10 cellular contexts compared by ENCODE assay signal in the genomic region with DNA sequence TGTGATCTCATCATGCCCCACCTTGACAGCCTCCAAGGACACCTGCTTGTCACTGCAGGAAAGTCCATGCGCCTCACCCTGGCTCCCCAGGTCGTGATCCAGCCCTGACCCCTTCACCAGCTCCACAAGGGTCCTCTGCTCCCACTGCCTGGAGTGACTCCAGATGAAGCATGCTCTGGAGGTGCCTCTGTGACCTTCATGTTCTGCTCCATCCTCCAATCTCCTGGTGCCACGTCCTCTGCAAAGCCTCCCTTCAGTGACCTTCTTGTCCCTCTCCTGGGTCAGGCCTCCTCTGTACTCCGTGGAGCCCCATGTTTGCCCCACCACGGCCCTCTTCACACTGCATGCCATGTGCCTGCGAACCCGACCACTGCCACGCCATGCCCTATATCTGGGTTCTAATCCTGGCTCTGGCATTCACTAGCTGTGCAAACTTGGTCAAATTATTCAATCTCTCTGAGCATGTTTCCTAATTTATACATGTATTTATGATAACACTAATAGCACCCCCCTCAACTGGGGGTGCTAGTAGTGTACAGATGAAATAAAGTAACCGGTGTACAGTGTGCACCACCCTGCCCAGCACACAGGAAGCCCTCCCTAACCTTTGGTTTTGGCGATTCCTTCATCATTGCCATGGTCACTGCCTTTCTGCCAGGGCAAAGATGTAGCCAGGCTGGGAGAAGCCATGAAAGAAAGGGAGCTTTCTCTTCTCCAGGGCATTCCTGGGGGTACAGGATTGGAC.
A peak's percentile ranks its signal among the peaks of the same experiment; 100 is the strongest.
DNase-seq lines count a peak whose midpoint lies in the region; ATAC-seq, FAIRE-seq and TF ChIP-seq lines count a peak whose summit lies in the region.
"Had no signal": no experiment of that assay in that cellular context is flagged by ENCODE, and none has a peak within 500 bp of the region (broad histone marks: within the 10 kb centered on the region; RNA-seq: fewer than 3 reads in every experiment).

No MANE protein-coding gene starts in this region.

- FAIRE-seq in endothelial cell of umbilical vein (lab: Jason Lieb, UNC) = no peak

- H3K4me3 Mint-ChIP-seq in activated T-cell treated with anti-CD3 and anti-CD28 coated beads, Interleukin-2, amount 50 U/mL, for 72 hours = peak overlapping the region; percentile 49 to 78
- H3K4me3 Mint-ChIP-seq: GM23338 had no signal

- H3K4me1 ChIP-seq in endothelial cell of umbilical vein (ENCODE audit: control insufficient read depth, extremely low read depth, insufficient read depth, low read length) (no peaks in the 10 kb centered on the region), thoracic aorta (ENCODE audit: control insufficient read depth in 1 of 2, low read depth in 2 of 2) (peaks cover 3 to 14% of the 10 kb centered on the region in 2 donors)

- no peaks in the 10 kb centered on the region for H3K9me3 ChIP-seq in endothelial cell of umbilical vein (replicated peaks; ENCODE audit: control insufficient read depth, insufficient read depth, low read length)
- no peaks in the 10 kb centered on the region for H3K9me3 ChIP-seq in thoracic aorta

- H3K79me2 ChIP-seq in endothelial cell of umbilical vein (ENCODE audit: control insufficient read depth, insufficient read depth, low read length) = no peaks in the 10 kb centered on the region

- peak; percentile 47 to 55 for ATAC-seq in activated T-cell treated with anti-CD3 and anti-CD28 coated beads, Interleukin-2, amount 50 U/mL, for 72 hours (replicated peaks in 1 of 2)
- ATAC-seq in HG03280 (IDR thresholded peaks at IDR 0.05; ENCODE audit: unreplicated experiment) = peak; percentile 31
- no peak for ATAC-seq in thoracic aorta (ENCODE audit: insufficient number of reproducible peaks, low FRiP score, low read depth)

- no peak overlapping the region for H3K9ac ChIP-seq in endothelial cell of umbilical vein (replicated peaks; ENCODE audit: extremely low read depth, insufficient read depth, low read length)

- peak overlapping the region; percentile 69 for H2AFZ ChIP-seq in endothelial cell of umbilical vein (ENCODE audit: low read depth, low read length)
- H2AFZ ChIP-seq: GM23338 had no signal

- no TSS peak for BruUV-seq in endothelial cell of umbilical vein (replicated peaks; lab: Mats Ljungman, UMichigan)

- DNase-seq in activated T-cell treated with anti-CD3 and anti-CD28 coated beads, Interleukin-2, amount 50 U/mL, for 72 hours = no peak
- DNase-seq in activated T-cell treated with anti-CD3 and anti-CD28 coated beads, Interleukin-2, amount 50 U/mL, for 1 hour = no peak
- no peak for DNase-seq in endothelial cell of umbilical vein (ENCODE audit: low read depth, low spot score)
- no peak for DNase-seq in thoracic aorta (ENCODE audit: low spot score)
- no peak for DNase-seq in DMS 273 treated with DMSO at 0.1 percent for 48 hours (lab: John Stamatoyannopoulos, UW)
- DNase-seq in LoVo (ENCODE audit: low spot score) = no peak
- no peak for DNase-seq in NCI-H1092 (lab: John Stamatoyannopoulos, UW)

- H4K20me1 ChIP-seq in endothelial cell of umbilical vein (replicated peaks; ENCODE audit: control insufficient read depth, extremely low read depth, insufficient read depth, low read length) = no peaks in the 10 kb centered on the region

- H3K4me3 ChIP-seq in endothelial cell of umbilical vein (replicated peaks in 1 of 3; ENCODE audit: insufficient read depth in 1 of 3, low read depth in 1 of 3, low read length in 3 of 3) = no peak overlapping the region
- peak overlapping the region; percentile 59 for H3K4me3 ChIP-seq in thoracic aorta
- H3K4me3 ChIP-seq: GM23338 had no signal

- dilution Hi-C loops in endothelial cell of umbilical vein (cut with MboI; ENCODE audit: extremely low pct_ligation_motif_present, low sequenced_read_pairs) = no loop called here

- H3K27me3 ChIP-seq in endothelial cell of umbilical vein (ENCODE audit: control insufficient read depth in 2 of 2, insufficient read depth in 2 of 2, low read length in 2 of 2) (peaks cover 0 to 2% of the 10 kb centered on the region in 2 experiments), thoracic aorta (replicated peaks; ENCODE audit: insufficient read depth) (no peaks in the 10 kb centered on the region)

- no peak overlapping the region for H3K27ac ChIP-seq in endothelial cell of umbilical vein (ENCODE audit: insufficient read depth, low read depth, low read length)
- H3K27ac ChIP-seq in thoracic aorta = peak overlapping the region in 1 of 2 donors; percentile 18
- H3K27ac ChIP-seq: C4-2B had no signal

- no peaks in the 10 kb centered on the region for H3K9me1 ChIP-seq in endothelial cell of umbilical vein (replicated peaks; ENCODE audit: control insufficient read depth, extremely low read depth, insufficient read depth, low read length)

- H3K36me3 Mint-ChIP-seq in activated T-cell treated with anti-CD3 and anti-CD28 coated beads, Interleukin-2, amount 50 U/mL, for 72 hours (ENCODE audit: insufficient read depth in 2 of 2) = peaks cover 5 to 13% of the 10 kb centered on the region in 2 donors

- H3K4me1 Mint-ChIP-seq in activated T-cell treated with anti-CD3 and anti-CD28 coated beads, Interleukin-2, amount 50 U/mL, for 72 hours (ENCODE audit: low read depth) = peaks cover 41% of the 10 kb centered on the region
- H3K4me1 Mint-ChIP-seq: GM23338 had no signal

- no peak for TF ChIP-seq CTCF in endothelial cell of umbilical vein (IDR thresholded peaks at IDR 0.05; ENCODE audit: extremely low read depth in 1 of 2, insufficient read depth in 1 of 2, low read depth in 1 of 2, low read length in 2 of 2)
- no peak for TF ChIP-seq CTCF in thoracic aorta (IDR thresholded peaks at IDR 0.05)

- CTCF ChIA-PET in endothelial cell of umbilical vein (lab: Charles Lee) = interaction anchor here (0.6 to 2.2 kb wide), 53 partner anchors 8 to 917 kb away, joined by 3 to 26 read pairs (median 4); a partner anchor contains a TSS

- no peak for TF ChIP-seq POLR2A in endothelial cell of umbilical vein (IDR thresholded peaks at IDR 0.05; ENCODE audit: low read depth, low read length)

- H3K27ac Mint-ChIP-seq in activated T-cell treated with anti-CD3 and anti-CD28 coated beads, Interleukin-2, amount 50 U/mL, for 72 hours = peak overlapping the region; percentile 93
- H3K27ac Mint-ChIP-seq: GM23338 had no signal

- POLR2A ChIA-PET in endothelial cell of umbilical vein (lab: Charles Lee) = no interaction called here

- H3K36me3 ChIP-seq in endothelial cell of umbilical vein (ENCODE audit: control insufficient read depth in 2 of 2, extremely low read depth in 1 of 2, insufficient read depth in 2 of 2, low read length in 2 of 2) (no peaks in the 10 kb centered on the region), thoracic aorta (no peaks in the 10 kb centered on the region)

- no peaks in the 10 kb centered on the region for H3K27me3 Mint-ChIP-seq in activated T-cell treated with anti-CD3 and anti-CD28 coated beads, Interleukin-2, amount 50 U/mL, for 72 hours (ENCODE audit: low read depth)

- peaks cover 0 to 3% of the 10 kb centered on the region in 2 donors for H3K9me3 Mint-ChIP-seq in activated T-cell treated with anti-CD3 and anti-CD28 coated beads, Interleukin-2, amount 50 U/mL, for 72 hours

- H3K4me2 ChIP-seq in endothelial cell of umbilical vein (ENCODE audit: insufficient read depth, low read length) = peak overlapping the region; percentile 46
- H3K4me2 ChIP-seq: GM23338 had no signal

- intact Hi-C loops in endothelial cell of umbilical vein (cut with micrococcal nuclease) = loop anchor here (2.0 kb wide), 3 partner anchors 203 to 821 kb away; a partner anchor contains a TSS

TF ChIP-seq in endothelial cell of umbilical vein, 7 proteins besides CTCF, POLR2A, EP300 and RAD21:
- TF ChIP-seq MYC (IDR thresholded peaks at IDR 0.05; ENCODE audit: low read depth, low read length) (no peak), FOS (IDR thresholded peaks at IDR 0.05; ENCODE audit: borderline replicate concordance, insufficient read depth, low read length) (no peak), GATA2 (IDR thresholded peaks at IDR 0.05; ENCODE audit: insufficient read depth, insufficient read length, low read depth, low read length) (no peak), JUN (IDR thresholded peaks at IDR 0.05; ENCODE audit: borderline replicate concordance, insufficient read depth, insufficient read length, low read depth) (no peak), POLR2AphosphoS5 (IDR thresholded peaks at IDR 0.05; ENCODE audit: insufficient read depth, low read depth, low read length) (no peak), EZH2 (IDR thresholded peaks at IDR 0.05; ENCODE audit: borderline replicate concordance, low read depth, low read length, severe bottlenecking) (no peak)
- TF ChIP-seq, protein P1, sequence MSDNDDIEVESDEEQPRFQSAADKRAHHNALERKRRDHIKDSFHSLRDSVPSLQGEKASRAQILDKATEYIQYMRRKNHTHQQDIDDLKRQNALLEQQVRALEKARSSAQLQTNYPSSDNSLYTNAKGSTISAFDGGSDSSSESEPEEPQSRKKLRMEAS (IDR thresholded peaks at IDR 0.05; ENCODE audit: insufficient read depth, insufficient read length) = no peak
